24 cellular contexts compared by ENCODE assay signal in the genomic region with DNA sequence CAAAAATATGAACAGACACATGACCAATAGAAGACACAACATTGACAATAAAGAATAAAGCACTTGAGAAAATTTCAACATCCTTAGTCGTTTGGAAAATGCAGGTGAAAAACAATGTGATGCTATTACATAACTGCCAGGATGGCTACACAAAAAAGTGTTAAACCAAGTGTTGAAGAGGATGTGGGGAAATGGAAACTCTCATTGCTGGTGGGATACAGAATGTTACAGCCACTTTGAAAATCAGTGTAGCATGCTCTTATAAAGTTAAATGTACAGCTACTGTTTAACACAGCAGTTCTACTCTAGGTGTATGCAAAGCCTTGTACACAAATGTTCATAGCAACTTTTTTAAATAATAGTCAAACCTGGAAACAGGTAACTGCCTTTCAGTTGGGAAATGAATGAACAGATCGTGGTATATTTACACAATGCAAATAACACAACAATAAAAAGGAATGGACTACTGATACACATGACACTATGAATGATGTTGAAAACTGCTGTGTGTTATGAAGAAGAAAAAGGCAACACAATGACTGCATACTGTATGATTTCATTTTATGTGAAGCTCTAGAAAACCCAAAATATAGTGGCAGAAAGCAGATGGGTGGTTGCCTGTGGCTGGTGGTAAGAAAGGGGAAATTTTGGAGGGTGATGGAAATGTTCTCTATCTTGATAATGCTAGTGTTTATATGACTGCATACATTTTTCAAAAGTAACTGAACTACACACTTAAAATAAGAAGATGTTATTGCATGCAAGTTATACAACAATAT.
"Had no signal": no experiment of that assay in that cellular context is flagged by ENCODE, and none has a peak within 500 bp of the region (broad histone marks: within the 10 kb centered on the region; RNA-seq: fewer than 3 reads in every experiment).

No MANE protein-coding gene starts in this region.

- H3K36me3 Mint-ChIP-seq: mesothelial cell of epicardium; naive B cell; stimulated activated memory B cell treated with anti-CD40 and anti-IgM and Interleukin-4, amounts not matched to agents 10 μg/mL and 1 μg/mL and 100 μg/mL, for 72 hours had no signal

- ATAC-seq: heart left ventricle; pancreas; right cardiac atrium; sciatic nerve; stimulated activated memory B cell treated with anti-CD40 and anti-IgM and Interleukin-4, amounts not matched to agents 10 μg/mL and 1 μg/mL and 100 μg/mL, for 72 hours; upper lobe of right lung had no signal

- H3K4me1 Mint-ChIP-seq: mesothelial cell of epicardium; naive B cell; nephron; neural crest cell; stimulated activated memory B cell treated with anti-CD40 and anti-IgM and Interleukin-4, amounts not matched to agents 10 μg/mL and 1 μg/mL and 100 μg/mL, for 72 hours had no signal

- H3K9me3 Mint-ChIP-seq: nephron; neural crest cell; stimulated activated memory B cell treated with anti-CD40 and anti-IgM and Interleukin-4, amounts not matched to agents 10 μg/mL and 1 μg/mL and 100 μg/mL, for 72 hours had no signal

- H3K27ac Mint-ChIP-seq: mesothelial cell of epicardium; nephron; stimulated activated memory B cell treated with anti-CD40 and anti-IgM and Interleukin-4, amounts not matched to agents 10 μg/mL and 1 μg/mL and 100 μg/mL, for 72 hours had no signal

- DNase-seq: heart left ventricle; hypothalamus; islet precursor cell; left ventricle myocardium inferior; mesendoderm; naive B cell; nucleus accumbens; pancreas; posterior cingulate gyrus; retina; right cardiac atrium; stimulated activated CD4-positive, alpha-beta T cell treated with anti-CD3 and anti-CD28 coated beads, Interleukin-12 subunit alpha, Interleukin-12 subunit beta, amount 100 ng/mL, for 4 hours; stimulated activated CD4-positive, alpha-beta T cell treated with anti-CD3 and anti-CD28 coated beads, Interleukin-15, amount 100 ng/mL, for 24 hours; stimulated activated CD4-positive, alpha-beta T cell treated with anti-CD3 and anti-CD28 coated beads, Interleukin-2, amount 100 ng/mL, for 24 hours; stimulated activated CD4-positive, alpha-beta T cell treated with anti-CD3 and anti-CD28 coated beads, Interleukin-4, amount 100 ng/mL, for 1 hour; stimulated activated naive CD4-positive, alpha-beta T cell treated with Interleukin-2 at 50 U/mL for 16 hours; tibial artery; trophoblast cell; upper lobe of right lung had no signal

- H3K4me3 Mint-ChIP-seq: mesothelial cell of epicardium; naive B cell; nephron; neural crest cell; stimulated activated memory B cell treated with anti-CD40 and anti-IgM and Interleukin-4, amounts not matched to agents 10 μg/mL and 1 μg/mL and 100 μg/mL, for 72 hours had no signal
